Comparison of ENCODE assay signal across 18 cellular contexts in genomic region chr15:100592898-100593297, GRCh38. TPM values are rescaled to one million over a fixed set of nuclear protein-coding genes. Genes with fewer than 3 reads are reported as not detected.
DNase-seq lines count a peak whose midpoint lies in the region; ATAC-seq lines count a peak whose summit lies in the region.
"Had no signal": no experiment of that assay in that cellular context is flagged by ENCODE, and none has a peak within 500 bp of the region (broad histone marks: within the 10 kb centered on the region; RNA-seq: fewer than 3 reads in every experiment).

No MANE protein-coding gene starts in this region.

- peak overlapping the region; percentile 29 for H3K4me3 Mint-ChIP-seq in T-helper 2 cell treated with Interferon-gamma antibody and Interleukin-4, amounts not matched to agents 5 μg/mL and 100 μg/mL, for 36 hours
- H3K4me3 Mint-ChIP-seq: B cell, H9 had no signal

- no peak overlapping the region for H3K27ac ChIP-seq in substantia nigra (ENCODE audit: low read depth, low read length, poor library complexity, severe bottlenecking)
- H3K27ac ChIP-seq: KMS-11, testis had no signal

- H3K4me1 Mint-ChIP-seq in T-helper 2 cell treated with Interferon-gamma antibody and Interleukin-4, amounts not matched to agents 5 μg/mL and 100 μg/mL, for 36 hours (ENCODE audit: low read depth) = peaks cover 38% of the 10 kb centered on the region
- H3K4me1 Mint-ChIP-seq: H9 had no signal

- H3K9me3 Mint-ChIP-seq in T-helper 2 cell treated with Interferon-gamma antibody and Interleukin-4, amounts not matched to agents 5 μg/mL and 100 μg/mL, for 36 hours = peaks cover 43% of the 10 kb centered on the region

- DNase-seq in A172 (ENCODE audit: low spot score) (peak; percentile 64), Daoy (ENCODE audit: low read depth) (peak; percentile 21), dedifferentiated amniotic fluid mesenchymal stem cell (ENCODE audit: extremely low spot score) (peak; percentile 59), NCI-H128 (lab: John Stamatoyannopoulos, UW; ENCODE audit: unreplicated experiment) (no peak), substantia nigra (lab: John Stamatoyannopoulos, UW) (no peak)
- DNase-seq in T-helper 2 cell treated with Interferon-gamma antibody and Interleukin-4, amounts not matched to agents 5 μg/mL and 100 μg/mL, for 36 hours (ENCODE audit: low spot score) = no peak
- no peak for DNase-seq in activated CD8-positive, alpha-beta memory T cell treated with anti-CD3 and anti-CD28 coated beads, Interleukin-2, amount 50 U/mL, for 48 hours
- DNase-seq: activated CD4-positive, CD25-positive, alpha-beta regulatory T cell treated with anti-CD3 and anti-CD28 coated beads, Interleukin-2, amount 50 U/mL, for 72 hours; activated gamma-delta T cell; DMS79; H9; NCI-H1436 treated with DMSO at 0.1 percent for 48 hours; NCI-H526; stimulated activated CD4-positive, alpha-beta T cell treated with anti-CD3 and anti-CD28 coated beads, Interleukin-12 subunit alpha, Interleukin-12 subunit beta, amount 100 ng/mL, for 4 hours; testis had no signal

- ATAC-seq in HG03095 (IDR thresholded peaks at IDR 0.05; ENCODE audit: unreplicated experiment) = no peak

- no peaks in the 10 kb centered on the region for H3K27me3 Mint-ChIP-seq in T-helper 2 cell treated with Interferon-gamma antibody and Interleukin-4, amounts not matched to agents 5 μg/mL and 100 μg/mL, for 36 hours (ENCODE audit: low read depth)
- H3K27me3 Mint-ChIP-seq: B cell had no signal

- peaks cover 71% of the 10 kb centered on the region for H3K36me3 Mint-ChIP-seq in T-helper 2 cell treated with Interferon-gamma antibody and Interleukin-4, amounts not matched to agents 5 μg/mL and 100 μg/mL, for 36 hours (ENCODE audit: low read depth)

- H3K27ac Mint-ChIP-seq in T-helper 2 cell treated with Interferon-gamma antibody and Interleukin-4, amounts not matched to agents 5 μg/mL and 100 μg/mL, for 36 hours = peak overlapping the region; percentile 77
- H3K27ac Mint-ChIP-seq: B cell, H9 had no signal

RNA-seq across cellular contexts. Expression of gene LINS1, which starts 9.1 kb away (rescaled TPM):
- total RNA-seq in A172 (2014; rRNA removed; shearing (Covaris generic)) = 6.9 and 9.4 TPM in 2 replicates
- total RNA-seq in Daoy (2014; rRNA removed; shearing (Covaris generic)) = 12.3 and 37.6 TPM in 2 replicates

RNA-seq across cellular contexts. Expression of gene ASB7, which starts 9.5 kb away (rescaled TPM):
- 11.4 and 12.6 TPM in 2 replicates for total RNA-seq in A172 (2014; rRNA removed; shearing (Covaris generic))
- total RNA-seq in Daoy (2014; rRNA removed; shearing (Covaris generic)) = 6.5 and 8.1 TPM in 2 replicates

Comparison
In these comparisons a context has a peak if more than half of its experiments do, and no peak if none do; other contexts are left out.
1. DNase-seq: peak in A172 (single experiment), Daoy (single experiment) and dedifferentiated amniotic fluid mesenchymal stem cell (single experiment); none in T-helper 2 cell treated with Interferon-gamma antibody and Interleukin-4, amounts not matched to agents 5 μg/mL and 100 μg/mL, for 36 hours (single experiment), activated CD8-positive, alpha-beta memory T cell treated with anti-CD3 and anti-CD28 coated beads, Interleukin-2, amount 50 U/mL, for 48 hours (single experiment), NCI-H128 (single experiment) and substantia nigra (0 of 49).